ENCODE assay signal across 25 cellular contexts in the genomic region with DNA sequence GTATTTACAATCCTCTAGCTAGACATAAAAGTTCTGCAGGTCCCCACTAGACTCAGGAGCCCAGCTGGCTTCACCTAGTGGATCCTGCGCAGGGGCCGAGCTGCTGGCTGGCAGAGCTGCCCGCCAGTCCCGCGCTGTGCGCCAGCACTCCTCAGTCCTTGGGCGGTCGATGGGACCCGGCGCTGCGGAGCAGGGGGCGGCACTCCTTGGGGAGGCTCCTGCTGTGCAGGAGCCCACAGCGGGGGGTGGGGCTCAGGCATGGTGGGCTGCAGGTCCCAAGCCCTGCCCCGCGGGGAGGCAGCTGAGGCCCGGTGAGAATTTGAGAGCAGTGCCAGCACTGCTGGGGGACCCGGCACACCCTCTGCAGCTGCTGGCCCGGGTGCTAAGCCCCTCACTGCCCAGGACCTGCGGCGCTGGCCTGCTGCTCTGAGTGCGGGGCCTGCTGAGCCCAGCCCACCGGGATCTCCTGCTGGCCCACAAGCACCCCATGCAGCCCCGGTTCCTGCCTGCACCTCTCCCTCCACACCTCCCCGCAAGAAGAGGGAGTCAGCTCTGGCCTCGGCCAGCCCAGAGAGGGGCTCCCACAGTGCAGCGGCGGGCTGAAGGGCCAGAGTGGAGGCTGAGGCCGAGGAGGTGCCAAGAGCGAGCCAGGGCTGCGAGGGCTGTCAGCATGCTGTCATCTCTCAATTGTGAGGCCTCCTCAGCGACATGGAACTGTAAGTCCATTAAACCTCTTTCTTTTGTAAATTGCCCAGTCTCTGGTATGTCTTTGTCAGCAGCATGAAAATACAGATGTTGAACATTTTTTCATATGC.
DNase-seq lines count a peak whose midpoint lies in the region; ATAC-seq, FAIRE-seq and TF ChIP-seq lines count a peak whose summit lies in the region.
"Had no signal": no experiment of that assay in that cellular context is flagged by ENCODE, and none has a peak within 500 bp of the region (broad histone marks: within the 10 kb centered on the region; RNA-seq: fewer than 3 reads in every experiment).

No MANE protein-coding gene starts in this region.

- CTCF ChIA-PET in CD8-positive, alpha-beta T cell (lab: Charles Lee): no interaction called here
- CTCF ChIA-PET in WTC11 (lab: Charles Lee): no interaction called here

- H3K9me3 Mint-ChIP-seq in stimulated activated naive CD8-positive, alpha-beta T cell treated with anti-CD3 and anti-CD28 coated beads, Interleukin-15, amount 100 ng/mL, for 72 hours: peaks cover 0 to 6% of the 10 kb centered on the region in 2 donors
- H3K9me3 Mint-ChIP-seq in CD8-positive, alpha-beta T cell: no peaks in the 10 kb centered on the region
- peaks cover 31% of the 10 kb centered on the region for H3K9me3 Mint-ChIP-seq in WTC11
- H3K9me3 Mint-ChIP-seq: CD4-positive, alpha-beta T cell had no signal

- TF ChIP-seq CTCF in kidney (IDR thresholded peaks at IDR 0.05; ENCODE audit: borderline replicate concordance, extremely low read depth, insufficient read depth): no peak
- no peak for TF ChIP-seq CTCF in CD8-positive, alpha-beta T cell (IDR thresholded peaks at IDR 0.05)
- TF ChIP-seq CTCF in WTC11 (IDR thresholded peaks at IDR 0.05): no peak

- intact Hi-C loops in kidney (cut with DNase I) (no loop called here), posterior vena cava (cut with DNase I) (no loop called here)
- intact Hi-C loops in CD8-positive, alpha-beta T cell (cut with DNase I, micrococcal nuclease): no loop called here

- no peak overlapping the region for H3K4me3 ChIP-seq in kidney (ENCODE audit: low read length in 2 of 2)
- H3K4me3 ChIP-seq in CD8-positive, alpha-beta T cell (ENCODE audit: low read depth, low read length): no peak overlapping the region
- H3K4me3 ChIP-seq: A549; BLaER1 treated with 17β-estradiol and CSF1 and Interleukin-3, amounts not matched to agents 10 nM and 100 nM; GM12878; GM23248 had no signal

- no peaks in the 10 kb centered on the region for H3K4me1 Mint-ChIP-seq in stimulated activated naive CD8-positive, alpha-beta T cell treated with anti-CD3 and anti-CD28 coated beads, Interleukin-15, amount 100 ng/mL, for 72 hours
- H3K4me1 Mint-ChIP-seq in CD8-positive, alpha-beta T cell (ENCODE audit: low read depth): no peaks in the 10 kb centered on the region
- H3K4me1 Mint-ChIP-seq in WTC11: no peaks in the 10 kb centered on the region
- H3K4me1 Mint-ChIP-seq: CD14-positive monocyte had no signal

- no peak overlapping the region for H3K9ac ChIP-seq in kidney (ENCODE audit: low read length in 2 of 2)
- H3K9ac ChIP-seq: BLaER1 treated with 17β-estradiol and CSF1 and Interleukin-3, amounts not matched to agents 10 nM and 100 nM; GM23248 had no signal

- H3K27ac ChIP-seq in kidney (ENCODE audit: low read depth in 2 of 2, low read length in 2 of 2): no peak overlapping the region
- no peak overlapping the region for H3K27ac ChIP-seq in CD8-positive, alpha-beta T cell (ENCODE audit: low read depth, low read length)
- H3K27ac ChIP-seq: A549; BLaER1 treated with 17β-estradiol and CSF1 and Interleukin-3, amounts not matched to agents 10 nM and 100 nM; GM23248 had no signal

- H3K27me3 Mint-ChIP-seq in stimulated activated naive CD8-positive, alpha-beta T cell treated with anti-CD3 and anti-CD28 coated beads, Interleukin-15, amount 100 ng/mL, for 72 hours: peaks cover 14% of the 10 kb centered on the region
- H3K27me3 Mint-ChIP-seq in CD8-positive, alpha-beta T cell (ENCODE audit: low read depth): peaks cover 11% of the 10 kb centered on the region
- no peaks in the 10 kb centered on the region for H3K27me3 Mint-ChIP-seq in WTC11 (ENCODE audit: low read depth)

- no peak for DNase-seq in stimulated activated naive CD8-positive, alpha-beta T cell treated with anti-CD3 and anti-CD28 coated beads, Interleukin-15, amount 100 ng/mL, for 72 hours
- no peak for DNase-seq in stimulated activated naive CD8-positive, alpha-beta T cell treated with anti-CD3 and anti-CD28 coated beads, Interleukin-15, Interleukin-2, amounts not matched to agents 100 U/mL and 50 U/mL, for 24 hours
- peak; percentile 68 for DNase-seq in kidney
- DNase-seq in posterior vena cava (ENCODE audit: low spot score): peak; percentile 78
- no peak for DNase-seq in GDM1 (lab: John Stamatoyannopoulos, UW)
- no peak for DNase-seq in CD8-positive, alpha-beta T cell
- no peak for DNase-seq in WTC11 (ENCODE audit: low spot score)
- DNase-seq: 8988T; ACHN; AML-193; BE2C; Calu3; CD4-positive, alpha-beta T cell; COR-L47; DND-41; GM23248; H7; HCEC 1CT had no signal

- no peak overlapping the region for H3K27ac Mint-ChIP-seq in stimulated activated naive CD8-positive, alpha-beta T cell treated with anti-CD3 and anti-CD28 coated beads, Interleukin-15, amount 100 ng/mL, for 72 hours
- no peak overlapping the region for H3K27ac Mint-ChIP-seq in CD8-positive, alpha-beta T cell
- H3K27ac Mint-ChIP-seq in WTC11: no peak overlapping the region
- H3K27ac Mint-ChIP-seq: CD14-positive monocyte; CD4-positive, alpha-beta T cell had no signal

- POLR2A ChIA-PET in CD8-positive, alpha-beta T cell (lab: Charles Lee): no interaction called here
- POLR2A ChIA-PET in WTC11 (lab: Charles Lee): no interaction called here

- no peaks in the 10 kb centered on the region for H3K27me3 ChIP-seq in CD8-positive, alpha-beta T cell (ENCODE audit: insufficient read depth, low read length)
- H3K27me3 ChIP-seq: BE2C; BLaER1 treated with 17β-estradiol and CSF1 and Interleukin-3, amounts not matched to agents 10 nM and 100 nM had no signal

- H3K36me3 Mint-ChIP-seq in CD8-positive, alpha-beta T cell: no peaks in the 10 kb centered on the region
- H3K36me3 Mint-ChIP-seq in WTC11: peaks cover 20% of the 10 kb centered on the region
- H3K36me3 Mint-ChIP-seq: CD14-positive monocyte had no signal

- no peaks in the 10 kb centered on the region for H3K36me3 ChIP-seq in kidney (ENCODE audit: control insufficient read depth in 1 of 2, insufficient read depth in 2 of 2, low read length in 2 of 2)
- H3K36me3 ChIP-seq in CD8-positive, alpha-beta T cell (ENCODE audit: insufficient read depth, low read length): no peaks in the 10 kb centered on the region
- H3K36me3 ChIP-seq: BE2C; BLaER1 treated with 17β-estradiol and CSF1 and Interleukin-3, amounts not matched to agents 10 nM and 100 nM had no signal

- FAIRE-seq in kidney (lab: Jason Lieb, UNC): no peak
- FAIRE-seq: A549, G401.6, GM12878, GM19239, H1 had no signal

- peaks cover 0 to 6% of the 10 kb centered on the region in 2 donors for H3K4me1 ChIP-seq in kidney (ENCODE audit: control insufficient read depth in 1 of 2, insufficient read depth in 1 of 2, low read depth in 1 of 2, low read length in 2 of 2)
- H3K4me1 ChIP-seq in CD8-positive, alpha-beta T cell (ENCODE audit: insufficient read depth, low read length): no peaks in the 10 kb centered on the region
- H3K4me1 ChIP-seq: A549; BE2C; BLaER1 treated with 17β-estradiol and CSF1 and Interleukin-3, amounts not matched to agents 10 nM and 100 nM had no signal

- H3K4me3 Mint-ChIP-seq in stimulated activated naive CD8-positive, alpha-beta T cell treated with anti-CD3 and anti-CD28 coated beads, Interleukin-15, amount 100 ng/mL, for 72 hours: no peak overlapping the region
- no peak overlapping the region for H3K4me3 Mint-ChIP-seq in CD8-positive, alpha-beta T cell
- no peak overlapping the region for H3K4me3 Mint-ChIP-seq in WTC11
- H3K4me3 Mint-ChIP-seq: CD14-positive monocyte; CD4-positive, alpha-beta T cell had no signal

- no peaks in the 10 kb centered on the region for H3K9me3 ChIP-seq in kidney (ENCODE audit: control insufficient read depth in 1 of 2, low read length in 2 of 2)
- H3K9me3 ChIP-seq in CD8-positive, alpha-beta T cell (ENCODE audit: low read length): no peaks in the 10 kb centered on the region
- H3K9me3 ChIP-seq: BE2C had no signal

- peak; percentile 49 for ATAC-seq in stimulated activated naive CD8-positive, alpha-beta T cell treated with anti-CD3 and anti-CD28 coated beads, Interleukin-15, amount 100 ng/mL, for 72 hours
- no peak for ATAC-seq in stimulated activated naive CD8-positive, alpha-beta T cell treated with anti-CD3 and anti-CD28 coated beads, Interleukin-15, Interleukin-2, amounts not matched to agents 100 U/mL and 50 U/mL, for 24 hours
- ATAC-seq in CD8-positive, alpha-beta T cell: no peak
- ATAC-seq in WTC11: no peak
- ATAC-seq: A549, GM12878 had no signal

TF ChIP-seq in WTC11, 78 proteins besides CTCF, POLR2A, EP300 and RAD21:
- TF ChIP-seq, protein P1, sequence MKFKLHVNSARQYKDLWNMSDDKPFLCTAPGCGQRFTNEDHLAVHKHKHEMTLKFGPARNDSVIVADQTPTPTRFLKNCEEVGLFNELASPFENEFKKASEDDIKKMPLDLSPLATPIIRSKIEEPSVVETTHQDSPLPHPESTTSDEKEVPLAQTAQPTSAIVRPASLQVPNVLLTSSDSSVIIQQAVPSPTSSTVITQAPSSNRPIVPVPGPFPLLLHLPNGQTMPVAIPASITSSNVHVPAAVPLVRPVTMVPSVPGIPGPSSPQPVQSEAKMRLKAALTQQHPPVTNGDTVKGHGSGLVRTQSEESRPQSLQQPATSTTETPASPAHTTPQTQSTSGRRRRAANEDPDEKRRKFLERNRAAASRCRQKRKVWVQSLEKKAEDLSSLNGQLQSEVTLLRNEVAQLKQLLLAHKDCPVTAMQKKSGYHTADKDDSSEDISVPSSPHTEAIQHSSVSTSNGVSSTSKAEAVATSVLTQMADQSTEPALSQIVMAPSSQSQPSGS (CRISPR knock-in tag; IDR thresholded peaks at IDR 0.05; ENCODE audit: borderline replicate concordance, low read depth): no peak
- TF ChIP-seq OVOL2 (CRISPR knock-in tag; IDR thresholded peaks at IDR 0.05; ENCODE audit: borderline replicate concordance): no peak
- TF ChIP-seq ZNF219 (CRISPR knock-in tag; IDR thresholded peaks at IDR 0.05; ENCODE audit: borderline replicate concordance): no peak

Comparison
In these comparisons a context has a peak if more than half of its experiments do, and no peak if none do; other contexts are left out.
1. DNase-seq: peak in kidney (single experiment) and posterior vena cava (single experiment); none in stimulated activated naive CD8-positive, alpha-beta T cell treated with anti-CD3 and anti-CD28 coated beads, Interleukin-15, amount 100 ng/mL, for 72 hours (0 of 2), stimulated activated naive CD8-positive, alpha-beta T cell treated with anti-CD3 and anti-CD28 coated beads, Interleukin-15, Interleukin-2, amounts not matched to agents 100 U/mL and 50 U/mL, for 24 hours (single experiment), GDM1 (single experiment), CD8-positive, alpha-beta T cell (0 of 7) and WTC11 (single experiment).